In the genomic region with DNA sequence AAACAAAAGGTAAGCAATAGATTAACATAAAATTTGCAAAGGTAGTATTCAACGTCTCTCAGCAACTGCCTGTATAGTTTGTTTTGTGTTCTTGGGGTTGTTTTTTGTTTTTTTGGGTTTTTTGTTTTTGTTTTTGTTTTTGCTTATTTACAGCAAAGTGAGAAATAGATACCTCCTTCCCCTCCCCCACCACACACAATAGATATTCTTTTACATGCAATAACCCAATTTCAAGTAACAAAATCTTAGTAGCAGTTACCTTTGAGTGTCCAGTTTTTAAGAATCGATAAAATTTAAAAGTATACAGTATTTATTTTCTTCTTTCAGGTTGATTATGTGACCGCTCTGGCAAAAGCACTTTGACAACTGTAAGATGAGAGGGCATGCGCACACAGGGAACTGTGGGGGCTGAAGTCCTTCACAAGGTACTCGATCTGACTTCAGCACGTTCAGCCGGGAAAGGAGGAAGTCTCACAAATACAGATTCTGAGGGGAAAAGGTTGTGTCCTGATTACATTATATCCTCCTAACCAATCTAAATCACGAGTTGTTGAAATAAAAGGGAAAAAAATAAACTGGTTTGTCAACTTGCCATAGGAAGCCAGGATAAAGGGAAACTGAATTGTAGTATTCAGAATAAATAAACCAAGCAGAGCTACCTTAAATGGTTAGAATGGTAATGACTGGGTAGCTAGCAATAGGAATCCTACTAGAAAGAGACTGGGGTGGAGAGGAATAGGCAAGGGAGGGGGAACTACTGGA, we compare ENCODE assay signal across 8 cellular contexts. TPM values are rescaled to one million over a fixed set of nuclear protein-coding genes. Genes with fewer than 3 reads are reported as not detected.
A peak's percentile ranks its signal among the peaks of the same experiment; 100 is the strongest.
DNase-seq lines count a peak whose midpoint lies in the region; ATAC-seq and TF ChIP-seq lines count a peak whose summit lies in the region.

No MANE protein-coding gene starts in this region.

- H3K27me3 ChIP-seq in body of pancreas = no peaks in the 10 kb centered on the region

- no peak for TF ChIP-seq POLR2A in body of pancreas (IDR thresholded peaks at IDR 0.05)

- DNase-seq in NCI-H128 (lab: John Stamatoyannopoulos, UW; ENCODE audit: unreplicated experiment) = peak; percentile 10
- peak; percentile 9 for DNase-seq in T follicular helper cell (ENCODE audit: low read depth)
- DNase-seq in body of pancreas = peak; percentile 68 to 85 (median 76)
- peak; percentile 61 for DNase-seq in left ventricle myocardium superior
- DNase-seq in pons (ENCODE audit: low spot score) = peak; percentile 94

- TF ChIP-seq CTCF in body of pancreas (IDR thresholded peaks at IDR 0.05) = peak in 3 of 7 experiments; percentile 10 to 18 (median 11)

- H3K36me3 ChIP-seq in body of pancreas (replicated peaks in 1 of 2; ENCODE audit: insufficient read depth in 1 of 2, low read depth in 2 of 2) = no peaks in the 10 kb centered on the region

- ATAC-seq in GM18868 (IDR thresholded peaks at IDR 0.05; ENCODE audit: unreplicated experiment) (peak; percentile 46), body of pancreas (peak; percentile 36), left ventricle myocardium superior (peak; percentile 60), HG02840 (IDR thresholded peaks at IDR 0.05; ENCODE audit: low FRiP score, unreplicated experiment) (no peak), HG02981 (IDR thresholded peaks at IDR 0.05; ENCODE audit: unreplicated experiment) (no peak)

- peak overlapping the region in 3 of 4 donors; percentile 52 to 80 (median 60) for H3K27ac ChIP-seq in body of pancreas

- H3K9me3 ChIP-seq in body of pancreas = no peaks in the 10 kb centered on the region

- 1 to 6% methylated on average over 8 of the region's 8 CpGs for WGBS in body of pancreas, 2 donors

- intact Hi-C loops in body of pancreas (cut with DNase I) (no loop called here), left ventricle myocardium superior (cut with micrococcal nuclease) (loop anchor here (10.0 kb wide), 2 partner anchors 52 to 158 kb away; partner anchors contain the start of genes CPEB3 and MARCHF5)

- no peak overlapping the region for H3K4me3 ChIP-seq in body of pancreas

- H3K4me1 ChIP-seq in body of pancreas = peaks cover 29% of the 10 kb centered on the region

RNA-seq across cellular contexts. Expression of gene CPEB3, which starts 47.8 kb away (rescaled TPM):
- 10 to 100 TPM in 1 of 2 donors, 1 to 10 TPM in 1; 9.3 to 10.2 TPM for total RNA-seq in body of pancreas
- total RNA-seq in left ventricle myocardium superior = 18.0 TPM

RNA-seq across cellular contexts. Expression of gene MARCHF5, which starts 47.9 kb away (rescaled TPM):
- total RNA-seq in body of pancreas (10 to 100 TPM; 11.2 to 19.4 TPM), left ventricle myocardium superior (32.9 TPM)

Comparison
In these comparisons a context has a peak if more than half of its experiments do, and no peak if none do; other contexts are left out.
1. ATAC-seq: peak in GM18868 (single experiment), body of pancreas (single experiment) and left ventricle myocardium superior (single experiment); none in HG02840 (single experiment) and HG02981 (single experiment).
2. DNase-seq: peak in every context shown above with its lines; median percentile 94 in pons; 76 in body of pancreas; 61 in left ventricle myocardium superior; 10 in NCI-H128; 9 in T follicular helper cell.